ENCODE assay signal across 1 cellular context in genomic region chr10:69426376-69426727, GRCh38.
TF ChIP-seq lines count a peak whose summit lies in the region.

No MANE protein-coding gene starts in this region.

TF ChIP-seq in GM23338, 12 proteins besides CTCF, POLR2A, EP300 and RAD21 (continued from another document):
- TF ChIP-seq, protein P1, sequence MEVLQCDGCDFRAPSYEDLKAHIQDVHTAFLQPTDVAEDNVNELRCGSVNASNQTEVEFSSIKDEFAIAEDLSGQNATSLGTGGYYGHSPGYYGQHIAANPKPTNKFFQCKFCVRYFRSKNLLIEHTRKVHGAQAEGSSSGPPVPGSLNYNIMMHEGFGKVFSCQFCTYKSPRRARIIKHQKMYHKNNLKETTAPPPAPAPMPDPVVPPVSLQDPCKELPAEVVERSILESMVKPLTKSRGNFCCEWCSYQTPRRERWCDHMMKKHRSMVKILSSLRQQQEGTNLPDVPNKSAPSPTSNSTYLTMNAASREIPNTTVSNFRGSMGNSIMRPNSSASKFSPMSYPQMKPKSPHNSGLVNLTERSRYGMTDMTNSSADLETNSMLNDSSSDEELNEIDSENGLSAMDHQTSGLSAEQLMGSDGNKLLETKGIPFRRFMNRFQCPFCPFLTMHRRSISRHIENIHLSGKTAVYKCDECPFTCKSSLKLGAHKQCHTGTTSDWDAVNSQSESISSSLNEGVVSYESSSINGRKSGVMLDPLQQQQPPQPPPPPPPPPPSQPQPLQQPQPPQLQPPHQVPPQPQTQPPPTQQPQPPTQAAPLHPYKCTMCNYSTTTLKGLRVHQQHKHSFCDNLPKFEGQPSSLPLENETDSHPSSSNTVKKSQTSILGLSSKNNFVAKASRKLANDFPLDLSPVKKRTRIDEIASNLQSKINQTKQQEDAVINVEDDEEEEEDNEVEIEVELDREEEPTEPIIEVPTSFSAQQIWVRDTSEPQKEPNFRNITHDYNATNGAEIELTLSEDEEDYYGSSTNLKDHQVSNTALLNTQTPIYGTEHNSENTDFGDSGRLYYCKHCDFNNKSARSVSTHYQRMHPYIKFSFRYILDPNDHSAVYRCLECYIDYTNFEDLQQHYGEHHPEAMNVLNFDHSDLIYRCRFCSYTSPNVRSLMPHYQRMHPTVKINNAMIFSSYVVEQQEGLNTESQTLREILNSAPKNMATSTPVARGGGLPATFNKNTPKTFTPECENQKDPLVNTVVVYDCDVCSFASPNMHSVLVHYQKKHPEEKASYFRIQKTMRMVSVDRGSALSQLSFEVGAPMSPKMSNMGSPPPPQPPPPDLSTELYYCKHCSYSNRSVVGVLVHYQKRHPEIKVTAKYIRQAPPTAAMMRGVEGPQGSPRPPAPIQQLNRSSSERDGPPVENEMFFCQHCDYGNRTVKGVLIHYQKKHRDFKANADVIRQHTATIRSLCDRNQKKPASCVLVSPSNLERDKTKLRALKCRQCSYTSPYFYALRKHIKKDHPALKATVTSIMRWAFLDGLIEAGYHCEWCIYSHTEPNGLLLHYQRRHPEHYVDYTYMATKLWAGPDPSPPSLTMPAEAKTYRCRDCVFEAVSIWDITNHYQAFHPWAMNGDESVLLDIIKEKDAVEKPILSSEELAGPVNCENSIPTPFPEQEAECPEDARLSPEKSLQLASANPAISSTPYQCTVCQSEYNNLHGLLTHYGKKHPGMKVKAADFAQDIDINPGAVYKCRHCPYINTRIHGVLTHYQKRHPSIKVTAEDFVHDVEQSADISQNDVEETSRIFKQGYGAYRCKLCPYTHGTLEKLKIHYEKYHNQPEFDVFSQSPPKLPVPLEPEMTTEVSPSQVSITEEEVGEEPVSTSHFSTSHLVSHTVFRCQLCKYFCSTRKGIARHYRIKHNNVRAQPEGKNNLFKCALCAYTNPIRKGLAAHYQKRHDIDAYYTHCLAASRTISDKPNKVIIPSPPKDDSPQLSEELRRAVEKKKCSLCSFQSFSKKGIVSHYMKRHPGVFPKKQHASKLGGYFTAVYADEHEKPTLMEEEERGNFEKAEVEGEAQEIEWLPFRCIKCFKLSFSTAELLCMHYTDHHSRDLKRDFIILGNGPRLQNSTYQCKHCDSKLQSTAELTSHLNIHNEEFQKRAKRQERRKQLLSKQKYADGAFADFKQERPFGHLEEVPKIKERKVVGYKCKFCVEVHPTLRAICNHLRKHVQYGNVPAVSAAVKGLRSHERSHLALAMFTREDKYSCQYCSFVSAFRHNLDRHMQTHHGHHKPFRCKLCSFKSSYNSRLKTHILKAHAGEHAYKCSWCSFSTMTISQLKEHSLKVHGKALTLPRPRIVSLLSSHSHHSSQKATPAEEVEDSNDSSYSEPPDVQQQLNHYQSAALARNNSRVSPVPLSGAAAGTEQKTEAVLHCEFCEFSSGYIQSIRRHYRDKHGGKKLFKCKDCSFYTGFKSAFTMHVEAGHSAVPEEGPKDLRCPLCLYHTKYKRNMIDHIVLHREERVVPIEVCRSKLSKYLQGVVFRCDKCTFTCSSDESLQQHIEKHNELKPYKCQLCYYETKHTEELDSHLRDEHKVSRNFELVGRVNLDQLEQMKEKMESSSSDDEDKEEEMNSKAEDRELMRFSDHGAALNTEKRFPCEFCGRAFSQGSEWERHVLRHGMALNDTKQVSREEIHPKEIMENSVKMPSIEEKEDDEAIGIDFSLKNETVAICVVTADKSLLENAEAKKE (CRISPR knock-in tag; IDR thresholded peaks at IDR 0.05), result no peak
- TF ChIP-seq ZNF331 (CRISPR knock-in tag; IDR thresholded peaks at IDR 0.05; ENCODE audit: low read depth) (no peak), ZNF114 (CRISPR knock-in tag; IDR thresholded peaks at IDR 0.05) (no peak), NANOG (IDR thresholded peaks at IDR 0.05; ENCODE audit: borderline replicate concordance) (no peak), EZH2 (IDR thresholded peaks at IDR 0.05; ENCODE audit: low read depth, unreplicated experiment) (no peak), JUNB (IDR thresholded peaks at IDR 0.05; ENCODE audit: unreplicated experiment) (no peak)
- TF ChIP-seq, protein P2, sequence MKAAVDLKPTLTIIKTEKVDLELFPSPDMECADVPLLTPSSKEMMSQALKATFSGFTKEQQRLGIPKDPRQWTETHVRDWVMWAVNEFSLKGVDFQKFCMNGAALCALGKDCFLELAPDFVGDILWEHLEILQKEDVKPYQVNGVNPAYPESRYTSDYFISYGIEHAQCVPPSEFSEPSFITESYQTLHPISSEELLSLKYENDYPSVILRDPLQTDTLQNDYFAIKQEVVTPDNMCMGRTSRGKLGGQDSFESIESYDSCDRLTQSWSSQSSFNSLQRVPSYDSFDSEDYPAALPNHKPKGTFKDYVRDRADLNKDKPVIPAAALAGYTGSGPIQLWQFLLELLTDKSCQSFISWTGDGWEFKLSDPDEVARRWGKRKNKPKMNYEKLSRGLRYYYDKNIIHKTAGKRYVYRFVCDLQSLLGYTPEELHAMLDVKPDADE (IDR thresholded peaks at IDR 0.05), result no peak
- TF ChIP-seq, protein P3, sequence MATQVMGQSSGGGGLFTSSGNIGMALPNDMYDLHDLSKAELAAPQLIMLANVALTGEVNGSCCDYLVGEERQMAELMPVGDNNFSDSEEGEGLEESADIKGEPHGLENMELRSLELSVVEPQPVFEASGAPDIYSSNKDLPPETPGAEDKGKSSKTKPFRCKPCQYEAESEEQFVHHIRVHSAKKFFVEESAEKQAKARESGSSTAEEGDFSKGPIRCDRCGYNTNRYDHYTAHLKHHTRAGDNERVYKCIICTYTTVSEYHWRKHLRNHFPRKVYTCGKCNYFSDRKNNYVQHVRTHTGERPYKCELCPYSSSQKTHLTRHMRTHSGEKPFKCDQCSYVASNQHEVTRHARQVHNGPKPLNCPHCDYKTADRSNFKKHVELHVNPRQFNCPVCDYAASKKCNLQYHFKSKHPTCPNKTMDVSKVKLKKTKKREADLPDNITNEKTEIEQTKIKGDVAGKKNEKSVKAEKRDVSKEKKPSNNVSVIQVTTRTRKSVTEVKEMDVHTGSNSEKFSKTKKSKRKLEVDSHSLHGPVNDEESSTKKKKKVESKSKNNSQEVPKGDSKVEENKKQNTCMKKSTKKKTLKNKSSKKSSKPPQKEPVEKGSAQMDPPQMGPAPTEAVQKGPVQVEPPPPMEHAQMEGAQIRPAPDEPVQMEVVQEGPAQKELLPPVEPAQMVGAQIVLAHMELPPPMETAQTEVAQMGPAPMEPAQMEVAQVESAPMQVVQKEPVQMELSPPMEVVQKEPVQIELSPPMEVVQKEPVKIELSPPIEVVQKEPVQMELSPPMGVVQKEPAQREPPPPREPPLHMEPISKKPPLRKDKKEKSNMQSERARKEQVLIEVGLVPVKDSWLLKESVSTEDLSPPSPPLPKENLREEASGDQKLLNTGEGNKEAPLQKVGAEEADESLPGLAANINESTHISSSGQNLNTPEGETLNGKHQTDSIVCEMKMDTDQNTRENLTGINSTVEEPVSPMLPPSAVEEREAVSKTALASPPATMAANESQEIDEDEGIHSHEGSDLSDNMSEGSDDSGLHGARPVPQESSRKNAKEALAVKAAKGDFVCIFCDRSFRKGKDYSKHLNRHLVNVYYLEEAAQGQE (IDR thresholded peaks at IDR 0.05; ENCODE audit: unreplicated experiment), result no peak
TF ChIP-seq in GM23338: peak in this region for 0.
